ENCODE assay signal across 22 cellular contexts in genomic region chr2:24858996-24859395, GRCh38.
"Had no signal": no experiment of that assay in that cellular context is flagged by ENCODE, and none has a peak within 500 bp of the region (broad histone marks: within the 10 kb centered on the region; RNA-seq: fewer than 3 reads in every experiment).

No MANE protein-coding gene starts in this region.

- H3K9me3 ChIP-seq: SJCRH30 had no signal

- ATAC-seq: Panc1, PC-3, Right ventricle myocardium inferior, SK-N-SH treated with all-trans-retinoic acid at 6 μM for 48 hours had no signal

- H3K4me3 ChIP-seq: SJCRH30 had no signal

- H3K27me3 ChIP-seq: SJCRH30 had no signal

- DNase-seq: KBM-7; MV-4-11; NCI-H1048; NCI-H1105; NCI-H1417; NCI-H1436 treated with DMSO at 0.1 percent for 48 hours; NCI-H1694; NCI-H187 treated with DMSO at 0.1 percent for 48 hours; NCI-H2029 treated with DMSO at 0.1 percent for 48 hours; NCI-H2171 treated with DMSO at 0.1 percent for 48 hours; NCI-H345; NCI-H446 treated with DMSO at 0.1 percent for 48 hours; NCI-H510A treated with DMSO at 0.1 percent for 48 hours; NCI-H526; NK-92 treated with Interleukin-12 subunit alpha and Interleukin-12 subunit beta, amount 100 ng/mL, for 24 hours; PC-3; SHP77 treated with DMSO at 0.1 percent for 48 hours; SJCRH30 had no signal

- H3K27ac ChIP-seq: HL-60, SJCRH30 had no signal
